ENCODE assay signal across 28 cellular contexts in genomic region chr14:23209651-23210423, GRCh38. TPM values are rescaled to one million over a fixed set of nuclear protein-coding genes. Genes with fewer than 3 reads are reported as not detected.
DNase-seq lines count a peak whose midpoint lies in the region; ATAC-seq and TF ChIP-seq lines count a peak whose summit lies in the region.
"Had no signal": no experiment of that assay in that cellular context is flagged by ENCODE, and none has a peak within 500 bp of the region (broad histone marks: within the 10 kb centered on the region; RNA-seq: fewer than 3 reads in every experiment).

No MANE protein-coding gene starts in this region.

- no peak overlapping the region for H2BK5ac ChIP-seq in H9 (ENCODE audit: insufficient read length, low read length)

- no peaks in the 10 kb centered on the region for H4K20me1 ChIP-seq in H9 (ENCODE audit: control insufficient read depth, insufficient read depth, insufficient read length)

- H3K79me2 ChIP-seq in H9 (ENCODE audit: insufficient read depth, low read length): no peaks in the 10 kb centered on the region

- in situ Hi-C loops in SK-MEL-5 (cut with HindIII; ENCODE audit: low pct_unique_long_range_greater_than_20kb, low sequenced_read_pairs): no loop called here

- H3T11ph ChIP-seq in H9 (ENCODE audit: low read length): no peak overlapping the region

- no peak overlapping the region for H2AFZ ChIP-seq in H9 (ENCODE audit: low read length)

- H3K4ac ChIP-seq in H9 (ENCODE audit: low read depth, low read length): no peak overlapping the region

- no peaks in the 10 kb centered on the region for H3K27me3 ChIP-seq in H9 (ENCODE audit: insufficient read depth, low read length)
- no peaks in the 10 kb centered on the region for H3K27me3 ChIP-seq in CD8-positive, alpha-beta T cell (ENCODE audit: insufficient read depth, low read length)
- H3K27me3 ChIP-seq: body of pancreas, transverse colon had no signal

- H3K4me2 ChIP-seq in H9 (ENCODE audit: insufficient read depth, insufficient read length, low read length): no peak overlapping the region
- H3K4me2 ChIP-seq: smooth muscle cell had no signal

- H3K23ac ChIP-seq in H9 (ENCODE audit: insufficient read length, low read depth, low read length): no peak overlapping the region

- peaks cover 0 to 4% of the 10 kb centered on the region in 2 experiments; a peak in 4 of 5 replicates for H3K9me3 Mint-ChIP-seq in H9
- no peaks in the 10 kb centered on the region for H3K9me3 Mint-ChIP-seq in CD8-positive, alpha-beta T cell
- H3K9me3 Mint-ChIP-seq in activated T-cell treated with anti-CD3 and anti-CD28 coated beads, Interleukin-2, amount 50 U/mL, for 24 hours: no peaks in the 10 kb centered on the region
- H3K9me3 Mint-ChIP-seq: activated CD4-positive, alpha-beta T cell treated with anti-CD3 and anti-CD28 coated beads, Interleukin-2, amount 10 ng/mL, durations not matched to agents 7 days and 5 days; activated T-helper 2 cell treated with anti-CD3 and anti-CD28 coated beads, Interferon-gamma antibody, Interleukin-2, Interleukin-4, amounts not matched to agents 10 μg/mL and 5 μg/mL and 100 μg/mL, durations not matched to agents 14 hours and 24 hours and 36 hours; stimulated activated naive CD8-positive, alpha-beta T cell treated with anti-CD3 and anti-CD28 coated beads, Interleukin-15, Interleukin-2, amounts not matched to agents 100 ng/mL and 50 ng/mL, for 24 hours had no signal

- no peak overlapping the region for H3K14ac ChIP-seq in H9 (ENCODE audit: insufficient read depth, low read length)

- H4K5ac ChIP-seq in H9 (ENCODE audit: insufficient read length, low read depth, low read length): no peak overlapping the region

- H2BK120ac ChIP-seq in H9 (ENCODE audit: low read depth, low read length, poor library complexity, severe bottlenecking): no peak overlapping the region

- H3K4me1 Mint-ChIP-seq in H9: peaks cover 29% of the 10 kb centered on the region in 2 experiments
- H3K4me1 Mint-ChIP-seq in CD8-positive, alpha-beta T cell (ENCODE audit: low read depth): no peaks in the 10 kb centered on the region
- H3K4me1 Mint-ChIP-seq in activated T-cell treated with anti-CD3 and anti-CD28 coated beads, Interleukin-2, amount 50 U/mL, for 24 hours (ENCODE audit: low read depth): no peaks in the 10 kb centered on the region
- H3K4me1 Mint-ChIP-seq: activated CD4-positive, alpha-beta T cell treated with anti-CD3 and anti-CD28 coated beads, Interleukin-2, amount 10 ng/mL, durations not matched to agents 7 days and 5 days; CD4-positive, CD25-positive, alpha-beta regulatory T cell; neural crest cell had no signal

- H2BK12ac ChIP-seq in H9 (ENCODE audit: insufficient read length, low read depth, low read length): peak overlapping the region; percentile 35

- CTCF ChIA-PET in CD8-positive, alpha-beta T cell (lab: Charles Lee): interaction anchor here (1.5 to 1.6 kb wide), 2 partner anchors 141 to 170 kb away, joined by 3 to 4 read pairs; no protein-coding TSS in a partner anchor

- H2AK5ac ChIP-seq in H9 (ENCODE audit: insufficient read length, low read length): no peak overlapping the region

- H3K4me1 ChIP-seq in H9 (ENCODE audit: insufficient read depth, low read length): peaks cover 7% of the 10 kb centered on the region
- no peaks in the 10 kb centered on the region for H3K4me1 ChIP-seq in CD8-positive, alpha-beta T cell (ENCODE audit: insufficient read depth, low read length)
- H3K4me1 ChIP-seq: body of pancreas, HAP-1, left lung, psoas muscle, transverse colon had no signal

- no peak overlapping the region for H3K4me3 ChIP-seq in epithelial cell of proximal tubule (ENCODE audit: low read depth, low read length)
- no peak overlapping the region for H3K4me3 ChIP-seq in CD8-positive, alpha-beta T cell (ENCODE audit: low read depth, low read length)
- H3K4me3 ChIP-seq: body of pancreas, HAP-1, left lung, mucosa of descending colon, psoas muscle, smooth muscle cell, transverse colon had no signal

- DNase-seq in H9 (no peak), SK-MEL-5 (ENCODE audit: low read depth, low spot score) (peak; percentile 33), epithelial cell of proximal tubule (ENCODE audit: low read depth) (peak; percentile 27), medulla oblongata (ENCODE audit: extremely low spot score) (peak; percentile 4), DMS53 treated with DMSO at 0.1 percent for 48 hours (lab: John Stamatoyannopoulos, UW; ENCODE audit: unreplicated experiment) (no peak)
- no peak for DNase-seq in CD8-positive, alpha-beta T cell
- DNase-seq in activated T-cell treated with anti-CD3 and anti-CD28 coated beads, Interleukin-2, amount 50 U/mL, for 24 hours: no peak
- DNase-seq: activated CD4-positive, alpha-beta T cell treated with anti-CD3 and anti-CD28 coated beads, Interleukin-2, amount 10 ng/mL, durations not matched to agents 7 days and 5 days; activated naive CD8-positive, alpha-beta T cell treated with anti-CD3 and anti-CD28 coated beads for 36 hours; body of pancreas; CD4-positive, CD25-positive, alpha-beta regulatory T cell; cortex of kidney; DMS153; left lung; mucosa of descending colon; NCI-H2227 treated with DMSO at 0.1 percent for 48 hours; NCI-H748 treated with DMSO at 0.1 percent for 48 hours; psoas muscle; stimulated activated CD4-positive, alpha-beta T cell treated with anti-CD3 and anti-CD28 coated beads, Interleukin-2, amount 100 ng/mL, for 48 hours; transverse colon had no signal

- peaks cover 0 to 3% (median under 1%) of the 10 kb centered on the region in 3 experiments; a peak in 3 of 7 replicates for H3K36me3 Mint-ChIP-seq in H9 (ENCODE audit: insufficient read depth in 1 of 3, low read depth in 3 of 3)
- H3K36me3 Mint-ChIP-seq in CD8-positive, alpha-beta T cell: no peaks in the 10 kb centered on the region
- H3K36me3 Mint-ChIP-seq in activated T-cell treated with anti-CD3 and anti-CD28 coated beads, Interleukin-2, amount 50 U/mL, for 24 hours (ENCODE audit: low read depth): no peaks in the 10 kb centered on the region
- H3K36me3 Mint-ChIP-seq: activated naive CD8-positive, alpha-beta T cell treated with anti-CD3 and anti-CD28 coated beads for 36 hours; CD4-positive, CD25-positive, alpha-beta regulatory T cell had no signal

- H3K9me3 ChIP-seq in H9 (ENCODE audit: control insufficient read depth, low read depth, low read length): no peaks in the 10 kb centered on the region
- no peaks in the 10 kb centered on the region for H3K9me3 ChIP-seq in CD8-positive, alpha-beta T cell (ENCODE audit: low read length)
- H3K9me3 ChIP-seq: body of pancreas, HAP-1, left lung, mucosa of descending colon, psoas muscle, transverse colon had no signal

- no peaks in the 10 kb centered on the region for H3K27me3 Mint-ChIP-seq in H9 (ENCODE audit: low read depth)
- H3K27me3 Mint-ChIP-seq in CD8-positive, alpha-beta T cell (ENCODE audit: low read depth): peaks cover 33% of the 10 kb centered on the region
- H3K27me3 Mint-ChIP-seq in activated T-cell treated with anti-CD3 and anti-CD28 coated beads, Interleukin-2, amount 50 U/mL, for 24 hours: peaks cover 36% of the 10 kb centered on the region

- no peak overlapping the region for H4K8ac ChIP-seq in H9 (replicated peaks; ENCODE audit: insufficient read length, low read depth, low read length)

- intact Hi-C loops in CD8-positive, alpha-beta T cell (cut with DNase I, micrococcal nuclease): no loop called here

- no peaks in the 10 kb centered on the region for H3K23me2 ChIP-seq in H9 (ENCODE audit: insufficient read length, low read depth, low read length, poor library complexity, severe bottlenecking)

- no peak overlapping the region for H2BK15ac ChIP-seq in H9 (ENCODE audit: low read depth, low read length)

- TF ChIP-seq CTCF in H9 (conservative IDR thresholded peaks at IDR 0.05) (no peak), epithelial cell of proximal tubule (conservative IDR thresholded peaks at IDR 0.05; ENCODE audit: low read depth, low read length) (no peak)
- no peak for TF ChIP-seq CTCF in CD8-positive, alpha-beta T cell (IDR thresholded peaks at IDR 0.05)

- H3K79me1 ChIP-seq in H9 (ENCODE audit: insufficient read depth, low read depth, low read length, poor library complexity, severe bottlenecking): no peaks in the 10 kb centered on the region

- POLR2A ChIA-PET in CD8-positive, alpha-beta T cell (lab: Charles Lee): no interaction called here

- no peak overlapping the region; a peak in 1 of 5 replicates for H3K4me3 Mint-ChIP-seq in H9
- H3K4me3 Mint-ChIP-seq in CD8-positive, alpha-beta T cell: no peak overlapping the region
- H3K4me3 Mint-ChIP-seq in activated T-cell treated with anti-CD3 and anti-CD28 coated beads, Interleukin-2, amount 50 U/mL, for 24 hours: no peak overlapping the region
- H3K4me3 Mint-ChIP-seq: activated CD4-positive, alpha-beta T cell treated with anti-CD3 and anti-CD28 coated beads, Interleukin-2, amount 10 ng/mL, durations not matched to agents 7 days and 5 days; activated naive CD8-positive, alpha-beta T cell treated with anti-CD3 and anti-CD28 coated beads for 36 hours; CD4-positive, CD25-positive, alpha-beta regulatory T cell; neural crest cell; stimulated activated naive CD8-positive, alpha-beta T cell treated with anti-CD3 and anti-CD28 coated beads, Interleukin-15, Interleukin-2, amounts not matched to agents 100 ng/mL and 50 ng/mL, for 24 hours had no signal

- no peak overlapping the region for H3K27ac Mint-ChIP-seq in H9
- H3K27ac Mint-ChIP-seq in CD8-positive, alpha-beta T cell: no peak overlapping the region
- H3K27ac Mint-ChIP-seq in activated T-cell treated with anti-CD3 and anti-CD28 coated beads, Interleukin-2, amount 50 U/mL, for 24 hours: no peak overlapping the region
- H3K27ac Mint-ChIP-seq: activated CD4-positive, alpha-beta T cell treated with anti-CD3 and anti-CD28 coated beads, Interleukin-2, amount 10 ng/mL, durations not matched to agents 7 days and 5 days; activated naive CD8-positive, alpha-beta T cell treated with anti-CD3 and anti-CD28 coated beads for 36 hours; activated T-helper 2 cell treated with anti-CD3 and anti-CD28 coated beads, Interferon-gamma antibody, Interleukin-2, Interleukin-4, amounts not matched to agents 10 μg/mL and 5 μg/mL and 100 μg/mL, durations not matched to agents 14 hours and 24 hours and 36 hours; stimulated activated naive CD8-positive, alpha-beta T cell treated with anti-CD3 and anti-CD28 coated beads, Interleukin-15, Interleukin-2, amounts not matched to agents 100 ng/mL and 50 ng/mL, for 24 hours had no signal

- no CpG with 5 or more reads among the region's 7 CpGs for WGBS in H9 (ENCODE audit: extremely low coverage, insufficient read length, low lambda C conversion rate)

- no peak overlapping the region for H3K27ac ChIP-seq in H9 (ENCODE audit: insufficient read length, low read depth, low read length)
- H3K27ac ChIP-seq in CD8-positive, alpha-beta T cell (ENCODE audit: low read depth, low read length): no peak overlapping the region
- H3K27ac ChIP-seq: body of pancreas, left lung, psoas muscle, transverse colon, VCaP had no signal

- ATAC-seq in CD8-positive, alpha-beta T cell: no peak
- no peak for ATAC-seq in HG03175 (IDR thresholded peaks at IDR 0.05; ENCODE audit: unreplicated experiment)
- ATAC-seq: body of pancreas, left lung, mucosa of descending colon, psoas muscle had no signal

- no peak overlapping the region for H3K18ac ChIP-seq in H9 (ENCODE audit: insufficient read length, low read depth, low read length)

- H3K9ac ChIP-seq in H9 (ENCODE audit: extremely low read depth, insufficient read length, low read length): no peak overlapping the region

- no peak overlapping the region for H2BK20ac ChIP-seq in H9 (ENCODE audit: low read depth, low read length, poor library complexity, severe bottlenecking)

- H4K91ac ChIP-seq in H9 (ENCODE audit: insufficient read length, low read depth, low read length): no peak overlapping the region

- no peaks in the 10 kb centered on the region for H3K36me3 ChIP-seq in CD8-positive, alpha-beta T cell (ENCODE audit: insufficient read depth, low read length)
- H3K36me3 ChIP-seq: HAP-1, left lung, transverse colon had no signal

- no peak overlapping the region for H3K56ac ChIP-seq in H9 (ENCODE audit: insufficient read length, low read depth, low read length)

RNA-seq across cellular contexts. Expression of gene SLC7A8, which starts 26.4 kb away (rescaled TPM):
- total RNA-seq in H9 (2021) (77.9 and 84.5 TPM in 2 replicates), epithelial cell of proximal tubule (1.4 and 3.3 TPM in 2 replicates)
- total RNA-seq in SK-MEL-5 (2014; rRNA removed; shearing (Covaris generic)): 27.8 and 30.8 TPM in 2 replicates
- polyA plus RNA-seq in SK-MEL-5 (2015; cell fraction: cytosol; rRNA removed): 35.1 and 40.3 TPM in 2 replicates
- polyA plus RNA-seq in SK-MEL-5 (2015; cell fraction: nucleus; rRNA removed): 8.3 and 15.9 TPM in 2 replicates
- 1 to 10 TPM; 3.6 to 3.7 TPM for total RNA-seq in CD8-positive, alpha-beta T cell
- total RNA-seq: CD4-positive, CD25-positive, alpha-beta regulatory T cell had no signal

RNA-seq across cellular contexts. Expression of gene RNF212B, which starts 27.9 kb away (rescaled TPM):
- total RNA-seq in H9 (2021) (0.15 and 0.39 TPM in 2 replicates), epithelial cell of proximal tubule (not detected in 2 replicates)
- not detected in 2 replicates for total RNA-seq in SK-MEL-5 (2014; rRNA removed; shearing (Covaris generic))
- not detected in 2 replicates for polyA plus RNA-seq in SK-MEL-5 (2015; cell fraction: cytosol; rRNA removed)
- polyA plus RNA-seq in SK-MEL-5 (2015; cell fraction: nucleus; rRNA removed): not detected in 2 replicates
- total RNA-seq in CD8-positive, alpha-beta T cell: not detected
- total RNA-seq: activated CD4-positive, alpha-beta T cell treated with anti-CD3 and anti-CD28 coated beads, Interleukin-2, amount 10 ng/mL, durations not matched to agents 7 days and 5 days; activated naive CD8-positive, alpha-beta T cell treated with anti-CD3 and anti-CD28 coated beads for 36 hours; activated T-helper 2 cell treated with anti-CD3 and anti-CD28 coated beads, Interferon-gamma antibody, Interleukin-2, Interleukin-4, amounts not matched to agents 10 μg/mL and 5 μg/mL and 100 μg/mL, durations not matched to agents 14 hours and 24 hours and 36 hours; body of pancreas; CD4-positive, CD25-positive, alpha-beta regulatory T cell; left lung; mucosa of descending colon; neural crest cell; psoas muscle; smooth muscle cell; T-helper 1 cell treated with Interleukin-12 subunit alpha and Interleukin-12 subunit beta and Interleukin-4 antibody, amounts not matched to agents 30 ng/mL and 1 ng/mL, for 36 hours; transverse colon had no signal
- polyA plus RNA-seq: CD4-positive, CD25-positive, alpha-beta regulatory T cell; psoas muscle; smooth muscle cell had no signal

Comparison
In these comparisons a context has a peak if more than half of its experiments do, and no peak if none do; other contexts are left out.
1. DNase-seq: peak in SK-MEL-5 (single experiment), epithelial cell of proximal tubule (single experiment) and medulla oblongata (single experiment); none in H9 (single experiment), CD8-positive, alpha-beta T cell (0 of 7), activated T-cell treated with anti-CD3 and anti-CD28 coated beads, Interleukin-2, amount 50 U/mL, for 24 hours (single experiment) and DMS53 treated with DMSO at 0.1 percent for 48 hours (single experiment).